ENCODE assay signal across 1 cellular context in the genomic region with DNA sequence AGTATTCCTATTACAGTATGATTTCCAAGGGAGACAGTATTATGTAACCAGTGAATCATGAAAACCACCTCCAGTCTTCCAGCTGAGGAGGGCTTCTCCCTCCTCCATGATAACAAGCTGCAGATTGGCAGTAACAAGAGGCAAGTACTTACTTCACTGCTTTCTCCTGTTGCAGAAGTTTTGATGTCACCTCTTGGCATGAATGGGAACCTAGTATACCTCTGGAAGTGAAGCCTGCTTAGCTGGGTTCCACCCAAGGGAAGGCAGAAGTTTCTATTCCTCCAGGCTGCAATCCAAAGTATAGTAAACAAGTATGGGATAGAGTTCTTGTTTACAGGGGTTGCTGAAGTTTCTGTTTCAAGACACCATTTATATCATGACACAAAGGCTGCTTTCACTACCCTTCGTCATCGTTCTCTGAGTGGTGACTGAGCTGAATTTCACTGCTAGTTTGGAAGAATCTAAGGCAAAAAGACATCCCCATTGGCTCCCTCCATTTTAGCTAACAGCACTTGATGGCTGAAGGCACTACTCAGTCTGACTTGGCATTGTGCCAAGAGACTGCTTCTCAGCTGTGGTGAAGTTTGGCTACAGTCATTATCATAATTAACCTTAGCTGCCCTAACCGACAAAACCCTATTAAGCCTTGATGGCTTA.
A peak's percentile ranks its signal among the peaks of the same experiment; 100 is the strongest.
TF ChIP-seq lines count a peak whose summit lies in the region.

No MANE protein-coding gene starts in this region.

TF ChIP-seq in HEK293, 187 proteins besides CTCF, POLR2A, EP300 and RAD21 (continued from another document):
- TF ChIP-seq, protein P1, sequence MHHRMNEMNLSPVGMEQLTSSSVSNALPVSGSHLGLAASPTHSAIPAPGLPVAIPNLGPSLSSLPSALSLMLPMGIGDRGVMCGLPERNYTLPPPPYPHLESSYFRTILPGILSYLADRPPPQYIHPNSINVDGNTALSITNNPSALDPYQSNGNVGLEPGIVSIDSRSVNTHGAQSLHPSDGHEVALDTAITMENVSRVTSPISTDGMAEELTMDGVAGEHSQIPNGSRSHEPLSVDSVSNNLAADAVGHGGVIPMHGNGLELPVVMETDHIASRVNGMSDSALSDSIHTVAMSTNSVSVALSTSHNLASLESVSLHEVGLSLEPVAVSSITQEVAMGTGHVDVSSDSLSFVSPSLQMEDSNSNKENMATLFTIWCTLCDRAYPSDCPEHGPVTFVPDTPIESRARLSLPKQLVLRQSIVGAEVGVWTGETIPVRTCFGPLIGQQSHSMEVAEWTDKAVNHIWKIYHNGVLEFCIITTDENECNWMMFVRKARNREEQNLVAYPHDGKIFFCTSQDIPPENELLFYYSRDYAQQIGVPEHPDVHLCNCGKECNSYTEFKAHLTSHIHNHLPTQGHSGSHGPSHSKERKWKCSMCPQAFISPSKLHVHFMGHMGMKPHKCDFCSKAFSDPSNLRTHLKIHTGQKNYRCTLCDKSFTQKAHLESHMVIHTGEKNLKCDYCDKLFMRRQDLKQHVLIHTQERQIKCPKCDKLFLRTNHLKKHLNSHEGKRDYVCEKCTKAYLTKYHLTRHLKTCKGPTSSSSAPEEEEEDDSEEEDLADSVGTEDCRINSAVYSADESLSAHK (tag by site-specific recombination; IDR thresholded peaks at IDR 0.05) = 0 out of 2 replicates have a peak, but pooled peaks have one; percentile 46
- TF ChIP-seq PRDM1 (tag by site-specific recombination; IDR thresholded peaks at IDR 0.05) (no peak), ZNF561 (tag by site-specific recombination; IDR thresholded peaks at IDR 0.05; ENCODE audit: borderline replicate concordance) (0 out of 2 replicates have a peak, but pooled peaks have one; percentile 18), PRDM6 (tag by site-specific recombination; IDR thresholded peaks at IDR 0.05) (0 out of 2 replicates have a peak, but pooled peaks have one; percentile 9), ZFHX2 (tag by site-specific recombination; conservative IDR thresholded peaks at IDR 0.05) (no peak), ZNF830 (tag by site-specific recombination; IDR thresholded peaks at IDR 0.05; ENCODE audit: low read depth) (peak; percentile 72), ZNF350 (tag by site-specific recombination; IDR thresholded peaks at IDR 0.05) (peak; percentile 92), ZNF184 (tag by site-specific recombination; IDR thresholded peaks at IDR 0.05) (peak; percentile 85), ZNF558 (tag by site-specific recombination; IDR thresholded peaks at IDR 0.05) (no peak), ZNF132 (tag by site-specific recombination; IDR thresholded peaks at IDR 0.05; ENCODE audit: borderline replicate concordance) (peak; percentile 74; the same call in 1 of the 2 replicates), ZNF624 (tag by site-specific recombination; IDR thresholded peaks at IDR 0.05) (peak; percentile 49; the same call in 1 of the 2 replicates), ZNF112 (tag by site-specific recombination; IDR thresholded peaks at IDR 0.05) (peak; percentile 82), ZNF37A (tag by site-specific recombination; IDR thresholded peaks at IDR 0.05) (peak; percentile 77), ZNF704 (tag by site-specific recombination; IDR thresholded peaks at IDR 0.05) (no peak), IKZF3 (tag by site-specific recombination; IDR thresholded peaks at IDR 0.05) (no peak), WT1 (tag by site-specific recombination; IDR thresholded peaks at IDR 0.05) (no peak)
- TF ChIP-seq, protein P2, sequence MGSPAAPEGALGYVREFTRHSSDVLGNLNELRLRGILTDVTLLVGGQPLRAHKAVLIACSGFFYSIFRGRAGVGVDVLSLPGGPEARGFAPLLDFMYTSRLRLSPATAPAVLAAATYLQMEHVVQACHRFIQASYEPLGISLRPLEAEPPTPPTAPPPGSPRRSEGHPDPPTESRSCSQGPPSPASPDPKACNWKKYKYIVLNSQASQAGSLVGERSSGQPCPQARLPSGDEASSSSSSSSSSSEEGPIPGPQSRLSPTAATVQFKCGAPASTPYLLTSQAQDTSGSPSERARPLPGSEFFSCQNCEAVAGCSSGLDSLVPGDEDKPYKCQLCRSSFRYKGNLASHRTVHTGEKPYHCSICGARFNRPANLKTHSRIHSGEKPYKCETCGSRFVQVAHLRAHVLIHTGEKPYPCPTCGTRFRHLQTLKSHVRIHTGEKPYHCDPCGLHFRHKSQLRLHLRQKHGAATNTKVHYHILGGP (tag by site-specific recombination; IDR thresholded peaks at IDR 0.05) = peak; percentile 65; the same call in 1 of the 2 replicates
- TF ChIP-seq, protein P3, sequence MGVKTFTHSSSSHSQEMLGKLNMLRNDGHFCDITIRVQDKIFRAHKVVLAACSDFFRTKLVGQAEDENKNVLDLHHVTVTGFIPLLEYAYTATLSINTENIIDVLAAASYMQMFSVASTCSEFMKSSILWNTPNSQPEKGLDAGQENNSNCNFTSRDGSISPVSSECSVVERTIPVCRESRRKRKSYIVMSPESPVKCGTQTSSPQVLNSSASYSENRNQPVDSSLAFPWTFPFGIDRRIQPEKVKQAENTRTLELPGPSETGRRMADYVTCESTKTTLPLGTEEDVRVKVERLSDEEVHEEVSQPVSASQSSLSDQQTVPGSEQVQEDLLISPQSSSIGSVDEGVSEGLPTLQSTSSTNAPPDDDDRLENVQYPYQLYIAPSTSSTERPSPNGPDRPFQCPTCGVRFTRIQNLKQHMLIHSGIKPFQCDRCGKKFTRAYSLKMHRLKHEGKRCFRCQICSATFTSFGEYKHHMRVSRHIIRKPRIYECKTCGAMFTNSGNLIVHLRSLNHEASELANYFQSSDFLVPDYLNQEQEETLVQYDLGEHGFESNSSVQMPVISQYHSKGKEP (tag by site-specific recombination; IDR thresholded peaks at IDR 0.05) = peak; percentile 75; the same call in 1 of the 2 replicates
